Comparison of ENCODE assay signal across 9 cellular contexts in genomic region chr19:17328517-17329060, GRCh38. TPM values are rescaled to one million over a fixed set of nuclear protein-coding genes. Genes with fewer than 3 reads are reported as not detected.
DNase-seq lines count a peak whose midpoint lies in the region; ATAC-seq and TF ChIP-seq lines count a peak whose summit lies in the region.
"Had no signal": no experiment of that assay in that cellular context is flagged by ENCODE, and none has a peak within 500 bp of the region (broad histone marks: within the 10 kb centered on the region; RNA-seq: fewer than 3 reads in every experiment).

No MANE protein-coding gene starts in this region.

- H3K9ac ChIP-seq in NT2/D1 (ENCODE audit: insufficient read length, low read depth) (peak overlapping the region; percentile 77), SK-N-SH (no peak overlapping the region)

- H3K36me3 ChIP-seq in CD8-positive, alpha-beta memory T cell (ENCODE audit: insufficient read depth, low read length) = no peaks in the 10 kb centered on the region
- peaks cover 50% of the 10 kb centered on the region for H3K36me3 ChIP-seq in NT2/D1 (ENCODE audit: insufficient read depth, insufficient read length, low read length)
- H3K36me3 ChIP-seq in SK-N-SH (replicated peaks in 1 of 2; ENCODE audit: control insufficient read depth in 1 of 2, insufficient read depth in 2 of 2, low read length in 1 of 2) = peaks cover 0 to 13% of the 10 kb centered on the region in 2 experiments

- H3K4me1 Mint-ChIP-seq in CD8-positive, alpha-beta memory T cell = peaks cover under 1 to 24% (median 9%) of the 10 kb centered on the region in 3 donors
- peaks cover 5 to 23% of the 10 kb centered on the region in 2 donors for H3K4me1 Mint-ChIP-seq in natural killer cell

- peaks cover 0 to 3% (median 1%) of the 10 kb centered on the region in 3 donors for H3K36me3 Mint-ChIP-seq in CD8-positive, alpha-beta memory T cell
- no peaks in the 10 kb centered on the region for H3K36me3 Mint-ChIP-seq in natural killer cell

- no peak for TF ChIP-seq EP300 in SK-N-SH (IDR thresholded peaks at IDR 0.05; ENCODE audit: borderline replicate concordance in 1 of 2, low read depth in 1 of 2, low read length in 1 of 2)

- H3K27ac ChIP-seq in CD8-positive, alpha-beta memory T cell (ENCODE audit: low read depth, low read length) = peak overlapping the region; percentile 65
- H3K27ac ChIP-seq in dorsolateral prefrontal cortex (peak overlapping the region in 32 of 59 donors; percentile 7 to 85 (median 48)), SK-N-SH (ENCODE audit: low read depth in 2 of 2, low read length in 1 of 2) (no peak overlapping the region)
- H3K27ac ChIP-seq: WERI-Rb-1 had no signal

- peak overlapping the region; percentile 51 to 85 (median 71) for H3K4me3 Mint-ChIP-seq in CD8-positive, alpha-beta memory T cell
- peak overlapping the region; percentile 81 for H3K4me3 Mint-ChIP-seq in natural killer cell

- no peak overlapping the region for H2AFZ ChIP-seq in SK-N-SH (ENCODE audit: low read depth)

- no peaks in the 10 kb centered on the region for H3K27me3 ChIP-seq in CD8-positive, alpha-beta memory T cell (ENCODE audit: insufficient read depth, low read length, poor library complexity, severe bottlenecking)
- H3K27me3 ChIP-seq in NT2/D1 (ENCODE audit: insufficient read depth, insufficient read length) = no peaks in the 10 kb centered on the region
- no peaks in the 10 kb centered on the region for H3K27me3 ChIP-seq in dorsolateral prefrontal cortex
- H3K27me3 ChIP-seq in SK-N-SH (ENCODE audit: insufficient read depth) = no peaks in the 10 kb centered on the region

- peaks cover 10% of the 10 kb centered on the region for H3K4me1 ChIP-seq in CD8-positive, alpha-beta memory T cell (ENCODE audit: insufficient read depth, low read length)
- H3K4me1 ChIP-seq in NT2/D1 (ENCODE audit: insufficient read depth, insufficient read length) (peaks cover 27% of the 10 kb centered on the region), SK-N-SH (ENCODE audit: control insufficient read depth in 1 of 2, insufficient read depth in 2 of 2, low read depth in 1 of 2, low read length in 1 of 2) (peaks cover 0 to 9% of the 10 kb centered on the region in 2 experiments; a peak in 1 of 4 replicates)

- H3K4me2 ChIP-seq in SK-N-SH = no peak overlapping the region

- intact Hi-C loops in dorsolateral prefrontal cortex (cut with DNase I) = no loop called here
- intact Hi-C loops in natural killer cell (cut with micrococcal nuclease) = no loop called here

- ATAC-seq in natural killer cell = peak; percentile 32 to 42 (median 39)
- no peak for ATAC-seq in GM21786 (IDR thresholded peaks at IDR 0.05; ENCODE audit: unreplicated experiment)

- no peaks in the 10 kb centered on the region for H3K9me2 ChIP-seq in SK-N-SH

- TF ChIP-seq CTCF in dorsolateral prefrontal cortex (IDR thresholded peaks at IDR 0.05 in 54 of 56, conservative IDR thresholded peaks at IDR 0.05 in 2 of 56; ENCODE audit: low read depth in 1 of 56, partially characterized antibody in 56 of 56) = no peak
- TF ChIP-seq CTCF in natural killer cell (IDR thresholded peaks at IDR 0.05) = no peak
- no peak for TF ChIP-seq CTCF in SK-N-SH (IDR thresholded peaks at IDR 0.05)

- no peak for TF ChIP-seq RAD21 in SK-N-SH (IDR thresholded peaks at IDR 0.05; ENCODE audit: low read length)

- POLR2A ChIA-PET in CD8-positive, alpha-beta memory T cell (lab: Charles Lee) = interaction anchor here (0.6 to 0.9 kb wide), 2 partner anchors 11 to 19 kb away, joined by 5 to 8 read pairs; partner anchors contain the start of gene DDA1
- POLR2A ChIA-PET in SK-N-SH (lab: Yijun Ruan, JAX) = no interaction called here

- DNase-seq in CD8-positive, alpha-beta memory T cell = peak; percentile 28 to 63 (median 40)
- DNase-seq in NT2/D1 (ENCODE audit: low read depth, low spot score) (no peak), dorsolateral prefrontal cortex (no peak), natural killer cell (no peak), SK-N-SH (no peak), NCI-H2029 treated with DMSO at 0.1 percent for 48 hours (lab: John Stamatoyannopoulos, UW) (no peak), middle frontal gyrus (ENCODE audit: extremely low spot score, low spot score) (no peak)
- DNase-seq: WERI-Rb-1 had no signal

- peak overlapping the region in 3 of 8 donors; percentile 36 to 70 (median 70) for H3K27ac Mint-ChIP-seq in CD8-positive, alpha-beta memory T cell
- H3K27ac Mint-ChIP-seq in natural killer cell = peak overlapping the region in 1 of 2 donors; percentile 24

- peak overlapping the region; percentile 61 for H3K4me3 ChIP-seq in CD8-positive, alpha-beta memory T cell (ENCODE audit: low read length)
- H3K4me3 ChIP-seq in NT2/D1 (ENCODE audit: insufficient read length, low read depth) (peak overlapping the region; percentile 55), dorsolateral prefrontal cortex (peak overlapping the region in 19 of 59 donors; percentile 4 to 39 (median 21)), SK-N-SH (ENCODE audit: low read depth in 2 of 2, low read length in 1 of 2) (no peak overlapping the region)

- no peaks in the 10 kb centered on the region for H4K20me1 ChIP-seq in SK-N-SH (ENCODE audit: insufficient read depth)

- no peaks in the 10 kb centered on the region for H3K79me2 ChIP-seq in SK-N-SH (ENCODE audit: insufficient read depth)

- CTCF ChIA-PET in CD8-positive, alpha-beta memory T cell (lab: Charles Lee) = interaction anchor here (0.9 to 2.1 kb wide), 2 partner anchors 22 to 23 kb away, joined by 3 to 5 read pairs; partner anchors contain the start of gene MRPL34
- CTCF ChIA-PET in SK-N-SH (lab: Yijun Ruan, JAX) = no interaction called here

- H3K27me3 Mint-ChIP-seq in CD8-positive, alpha-beta memory T cell = no peaks in the 10 kb centered on the region
- no peaks in the 10 kb centered on the region for H3K27me3 Mint-ChIP-seq in natural killer cell (ENCODE audit: low read depth in 2 of 2)

- H3K9me3 ChIP-seq in CD8-positive, alpha-beta memory T cell (ENCODE audit: low read length) = no peaks in the 10 kb centered on the region
- H3K9me3 ChIP-seq in NT2/D1 (ENCODE audit: insufficient read depth, low read length) (peaks cover 5% of the 10 kb centered on the region; the same call in 1 of the 2 replicates), SK-N-SH (no peaks in the 10 kb centered on the region)

- 97% methylated on average over 46 of the region's 57 CpGs for WGBS in SK-N-SH (ENCODE audit: low lambda C conversion rate)

- peaks cover 2% of the 10 kb centered on the region for H3F3A ChIP-seq in SK-N-SH (replicated peaks; ENCODE audit: insufficient read depth)

- H3K9me3 Mint-ChIP-seq in CD8-positive, alpha-beta memory T cell = no peaks in the 10 kb centered on the region
- H3K9me3 Mint-ChIP-seq in natural killer cell = no peaks in the 10 kb centered on the region

TF ChIP-seq in SK-N-SH, 30 proteins besides CTCF, POLR2A, EP300 and RAD21 (continues in another document):
- TF ChIP-seq SIN3A (IDR thresholded peaks at IDR 0.05; ENCODE audit: borderline replicate concordance, low read depth, low read length) = no peak
- no peak for TF ChIP-seq ZBTB33 (IDR thresholded peaks at IDR 0.05; ENCODE audit: borderline replicate concordance, low read depth)

RNA-seq across cellular contexts. Expression of gene ANO8, which starts 6.1 kb away (rescaled TPM):
- total RNA-seq in CD8-positive, alpha-beta memory T cell = 1 to 10 TPM; 4.1 to 5.1 TPM
- polyA plus RNA-seq in CD8-positive, alpha-beta memory T cell = 0.43 TPM
- 10 to 100 TPM; 26.1 to 65.6 (median 37.6) TPM for total RNA-seq in dorsolateral prefrontal cortex
- total RNA-seq in natural killer cell = 10 to 100 TPM; 18.5 to 24.7 (median 19.1) TPM
- polyA plus RNA-seq in SK-N-SH (2012; rRNA removed) = 5.0 and 7.8 TPM in 2 replicates
- polyA plus RNA-seq in SK-N-SH (2012; cell fraction: cytosol; rRNA removed) = 2.6 and 4.2 TPM in 2 replicates
- polyA plus RNA-seq in SK-N-SH (2012; cell fraction: nucleus; rRNA removed) = 21.4 and 31.6 TPM in 2 replicates

RNA-seq across cellular contexts. Expression of gene GTPBP3, which starts 8.8 kb away (rescaled TPM):
- total RNA-seq in CD8-positive, alpha-beta memory T cell = 10 to 100 TPM; 47.3 to 55.7 TPM
- polyA plus RNA-seq in CD8-positive, alpha-beta memory T cell = 13.3 TPM
- total RNA-seq in dorsolateral prefrontal cortex (10 to 100 TPM; 11.7 to 35.1 (median 22.4) TPM), natural killer cell (10 to 100 TPM; 21.6 to 33.0 (median 27.7) TPM)
- 21.6 and 22.4 TPM in 2 replicates for polyA plus RNA-seq in SK-N-SH (2012; rRNA removed)
- polyA plus RNA-seq in SK-N-SH (2012; cell fraction: cytosol; rRNA removed) = 9.1 and 12.1 TPM in 2 replicates
- polyA plus RNA-seq in SK-N-SH (2012; cell fraction: nucleus; rRNA removed) = 72.5 and 94.4 TPM in 2 replicates

RNA-seq across cellular contexts. Expression of gene DDA1, which starts 19.2 kb away (rescaled TPM):
- 10 to 100 TPM; 47.9 to 51.1 TPM for total RNA-seq in CD8-positive, alpha-beta memory T cell
- 34.7 TPM for polyA plus RNA-seq in CD8-positive, alpha-beta memory T cell
- total RNA-seq in dorsolateral prefrontal cortex (10 to 100 TPM; 33.9 to 94.0 (median 52.4) TPM), natural killer cell (10 to 100 TPM; 32.2 to 42.5 (median 37.7) TPM)
- 112 and 135 TPM in 2 replicates for polyA plus RNA-seq in SK-N-SH (2012; rRNA removed)
- 110 and 115 TPM in 2 replicates for polyA plus RNA-seq in SK-N-SH (2012; cell fraction: cytosol; rRNA removed)
- 90.9 and 103 TPM in 2 replicates for polyA plus RNA-seq in SK-N-SH (2012; cell fraction: nucleus; rRNA removed)

RNA-seq across cellular contexts. Expression of gene MRPL34, which starts 22.9 kb away (rescaled TPM):
- 100 to 1,000 TPM; 136 to 138 TPM for total RNA-seq in CD8-positive, alpha-beta memory T cell
- polyA plus RNA-seq in CD8-positive, alpha-beta memory T cell = 227 TPM
- total RNA-seq in dorsolateral prefrontal cortex (10 to 100 TPM; 41.6 to 99.8 (median 67.2) TPM), natural killer cell (10 to 100 TPM; 26.9 to 40.8 (median 39.4) TPM)
- 61.4 and 72.9 TPM in 2 replicates for polyA plus RNA-seq in SK-N-SH (2012; rRNA removed)
- polyA plus RNA-seq in SK-N-SH (2012; cell fraction: cytosol; rRNA removed) = 70.2 and 72.1 TPM in 2 replicates
- polyA plus RNA-seq in SK-N-SH (2012; cell fraction: nucleus; rRNA removed) = 40.9 and 93.7 TPM in 2 replicates

RNA-seq across cellular contexts. Expression of gene ABHD8, which starts 25.4 kb away (rescaled TPM):
- total RNA-seq in CD8-positive, alpha-beta memory T cell = 1 to 10 TPM; 5.2 to 6.0 TPM
- polyA plus RNA-seq in CD8-positive, alpha-beta memory T cell = 8.3 TPM
- 100 to 1,000 TPM in 7 of 120 experiments, 10 to 100 TPM in 113; 22.5 to 113 (median 78.2) TPM for total RNA-seq in dorsolateral prefrontal cortex
- total RNA-seq in natural killer cell = 1 to 10 TPM; 7.5 to 10.0 (median 9.7) TPM
- polyA plus RNA-seq in SK-N-SH (2012; rRNA removed) = 10.6 and 11.1 TPM in 2 replicates
- polyA plus RNA-seq in SK-N-SH (2012; cell fraction: cytosol; rRNA removed) = 4.6 and 9.1 TPM in 2 replicates
- 6.7 and 21.3 TPM in 2 replicates for polyA plus RNA-seq in SK-N-SH (2012; cell fraction: nucleus; rRNA removed)

Comparison
In these comparisons a context has a peak if more than half of its experiments do, and no peak if none do; other contexts are left out.
1. DNase-seq: peak in CD8-positive, alpha-beta memory T cell (5 of 5); none in NT2/D1 (single experiment), dorsolateral prefrontal cortex (0 of 10), natural killer cell (single experiment), SK-N-SH (single experiment), NCI-H2029 treated with DMSO at 0.1 percent for 48 hours (single experiment) and middle frontal gyrus (single experiment).
2. H3K27ac ChIP-seq: peak in CD8-positive, alpha-beta memory T cell (single experiment) and dorsolateral prefrontal cortex (32 of 59); none in SK-N-SH (0 of 2).
3. H3K4me3 ChIP-seq: peak in CD8-positive, alpha-beta memory T cell (single experiment) and NT2/D1 (single experiment); none in SK-N-SH (0 of 2).